In the genomic region with DNA sequence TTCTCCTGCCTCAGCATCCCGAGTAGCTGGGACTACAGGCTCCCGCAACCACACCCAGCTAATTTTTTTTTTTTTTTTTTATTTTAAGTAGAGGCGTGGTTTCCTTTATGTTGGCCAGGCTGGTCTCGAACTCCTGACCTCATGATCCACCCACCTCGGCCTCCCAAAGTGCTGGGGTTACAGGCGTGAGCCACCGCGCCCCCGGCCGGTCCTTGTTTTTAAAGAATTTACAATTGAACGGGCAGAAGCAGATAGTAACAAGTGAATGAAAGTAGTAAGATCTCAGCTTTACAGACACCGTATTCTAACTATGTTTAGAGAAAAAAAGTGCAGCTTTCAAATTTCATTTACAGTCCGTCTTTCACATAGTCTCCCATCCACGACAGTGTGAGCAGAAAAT, we compare ENCODE assay signal across 24 cellular contexts.
"Had no signal": no experiment of that assay in that cellular context is flagged by ENCODE, and none has a peak within 500 bp of the region (broad histone marks: within the 10 kb centered on the region; RNA-seq: fewer than 3 reads in every experiment).

No MANE protein-coding gene starts in this region.

- H3K36me3 ChIP-seq: esophagus muscularis mucosa, esophagus squamous epithelium, gastrocnemius medialis, gastroesophageal sphincter, heart left ventricle, heart right ventricle had no signal

- ATAC-seq: effector memory CD8-positive, alpha-beta T cell; esophagus mucosa; foreskin keratinocyte; gastrocnemius medialis; gastroesophageal sphincter; heart left ventricle; heart right ventricle had no signal

- H3K27ac Mint-ChIP-seq: dendritic cell treated with granulocyte-macrophage colony-stimulating factor and Interleukin-4, amounts not matched to agents 40 ng/mL and 50 ng/mL, for 4 days; effector memory CD8-positive, alpha-beta T cell; endodermal cell had no signal

- H3K27me3 Mint-ChIP-seq: dendritic cell treated with granulocyte-macrophage colony-stimulating factor and Interleukin-4, amounts not matched to agents 40 ng/mL and 50 ng/mL, for 4 days; effector memory CD8-positive, alpha-beta T cell had no signal

- H3K27ac ChIP-seq: coronary artery, dorsolateral prefrontal cortex, epithelial cell of prostate, esophagus muscularis mucosa, esophagus squamous epithelium, foreskin keratinocyte, gastrocnemius medialis, gastroesophageal sphincter, heart left ventricle, heart right ventricle had no signal

- H3K4me3 Mint-ChIP-seq: dendritic cell treated with granulocyte-macrophage colony-stimulating factor and Interleukin-4, amounts not matched to agents 40 ng/mL and 50 ng/mL, for 4 days; effector memory CD8-positive, alpha-beta T cell; endodermal cell had no signal

- H3K9me3 ChIP-seq: esophagus muscularis mucosa, esophagus squamous epithelium, gastrocnemius medialis, gastroesophageal sphincter, heart left ventricle, heart right ventricle had no signal

- DNase-seq: cortex of kidney; dermis blood vessel endothelial cell; dorsolateral prefrontal cortex; effector CD4-positive, alpha-beta T cell; effector CD8-positive, alpha-beta T cell; effector memory CD4-positive, alpha-beta T cell; effector memory CD8-positive, alpha-beta T cell; endodermal cell; erythroblast; esophagus squamous epithelium; foreskin fibroblast; foreskin keratinocyte; foreskin melanocyte; gastrocnemius medialis; glutamatergic neuron; head of caudate nucleus; heart left ventricle; heart right ventricle had no signal

- H3K4me1 ChIP-seq: esophagus muscularis mucosa, esophagus squamous epithelium, foreskin keratinocyte, gastrocnemius medialis, gastroesophageal sphincter, heart left ventricle, heart right ventricle had no signal

- H3K27me3 ChIP-seq: dorsolateral prefrontal cortex, esophagus muscularis mucosa, esophagus squamous epithelium, foreskin keratinocyte, gastrocnemius medialis, gastroesophageal sphincter, heart left ventricle, heart right ventricle had no signal

- H3K4me3 ChIP-seq: coronary artery, dorsolateral prefrontal cortex, esophagus muscularis mucosa, esophagus squamous epithelium, gastrocnemius medialis, gastroesophageal sphincter, heart left ventricle, heart right ventricle had no signal
